ENCODE assay signal across 7 cellular contexts in genomic region chr9:101311759-101312420, GRCh38.
DNase-seq lines count a peak whose midpoint lies in the region; ATAC-seq and TF ChIP-seq lines count a peak whose summit lies in the region.

No MANE protein-coding gene starts in this region.

- no peaks in the 10 kb centered on the region for H3K4me1 ChIP-seq in thoracic aorta (ENCODE audit: control insufficient read depth in 1 of 2, low read depth in 2 of 2)

- no peaks in the 10 kb centered on the region for H3K36me3 ChIP-seq in thoracic aorta

- H3K4me3 ChIP-seq in HL-60 (replicated peaks; ENCODE audit: insufficient read depth, low read length) (no peak overlapping the region), astrocyte of the cerebellum (ENCODE audit: low read depth, low read length) (no peak overlapping the region), thoracic aorta (no peak overlapping the region)

- DNase-seq in GM04503 (ENCODE audit: low read depth), result peak; percentile 12
- DNase-seq in HL-60 (ENCODE audit: low read depth in 1 of 2, low spot score in 1 of 2), result peak; percentile 17 to 54
- DNase-seq in NCI-H526 (lab: John Stamatoyannopoulos, UW), result peak; percentile 16 to 79
- DNase-seq in astrocyte of the cerebellum (ENCODE audit: low read depth), result peak; percentile 84
- DNase-seq in inferior parietal cortex (ENCODE audit: extremely low spot score), result peak; percentile 95
- no peak for DNase-seq in thoracic aorta (ENCODE audit: low spot score)

- ATAC-seq in GM21515 (IDR thresholded peaks at IDR 0.05; ENCODE audit: unreplicated experiment) (peak; percentile 94), thoracic aorta (ENCODE audit: insufficient number of reproducible peaks, low FRiP score, low read depth) (no peak)

- H3K27ac ChIP-seq in HL-60 (replicated peaks), result no peak overlapping the region
- no peak overlapping the region for H3K27ac ChIP-seq in thoracic aorta

- in situ Hi-C loops in astrocyte of the cerebellum (cut with HindIII; ENCODE audit: low sequenced_read_pairs), result no loop called here

- TF ChIP-seq CTCF in HL-60 (IDR thresholded peaks at IDR 0.05; ENCODE audit: insufficient read depth, low read length), result peak; percentile 51
- peak; percentile 34 for TF ChIP-seq CTCF in astrocyte of the cerebellum (IDR thresholded peaks at IDR 0.05; ENCODE audit: low read depth, low read length, missing control alignments)
- TF ChIP-seq CTCF in thoracic aorta (IDR thresholded peaks at IDR 0.05), result peak; percentile 59

- H3K9me3 ChIP-seq in thoracic aorta, result no peaks in the 10 kb centered on the region

- H3K27me3 ChIP-seq in HL-60 (ENCODE audit: insufficient read depth, poor library complexity, severe bottlenecking), result no peaks in the 10 kb centered on the region
- H3K27me3 ChIP-seq in thoracic aorta (replicated peaks; ENCODE audit: insufficient read depth), result no peaks in the 10 kb centered on the region
